8 cellular contexts compared by ENCODE assay signal in genomic region chr13:94602467-94602866, GRCh38. TPM values are rescaled to one million over a fixed set of nuclear protein-coding genes. Genes with fewer than 3 reads are reported as not detected.
DNase-seq lines count a peak whose midpoint lies in the region; ATAC-seq, FAIRE-seq and TF ChIP-seq lines count a peak whose summit lies in the region.

No MANE protein-coding gene starts in this region.

- no peak overlapping the region for H3K27ac Mint-ChIP-seq in astrocyte (ENCODE audit: unreplicated experiment)

- H3K9ac ChIP-seq in astrocyte (ENCODE audit: low read length) (peak overlapping the region; percentile 88), mesenchymal stem cell (ENCODE audit: low read length) (peak overlapping the region; percentile 93)

- H3K4ac ChIP-seq in mesenchymal stem cell (ENCODE audit: low read depth in 1 of 2, low read length in 2 of 2), result no peak overlapping the region

- 48 to 51% methylated on average over 1 of the region's 1 CpG for WGBS in heart right ventricle, 2 donors
- 20% methylated on average over 1 of the region's 1 CpG for WGBS in mesenchymal stem cell
- WGBS in aorta, 2 donors, result 17 to 24% methylated on average over 1 of the region's 1 CpG

- H2BK12ac ChIP-seq in mesenchymal stem cell (ENCODE audit: low read length in 2 of 2), result no peak overlapping the region

- H3K4me3 ChIP-seq in heart right ventricle (peak overlapping the region; percentile 73 to 99 (median 93)), astrocyte (ENCODE audit: insufficient read depth, low read depth, low read length) (peak overlapping the region; percentile 91), mesenchymal stem cell (ENCODE audit: insufficient read depth in 1 of 2, low read depth in 1 of 2, low read length in 2 of 2) (peak overlapping the region; percentile 96 to 99), aorta (ENCODE audit: low read length in 2 of 2) (peak overlapping the region; percentile 36 to 86)

- H2BK5ac ChIP-seq in mesenchymal stem cell (ENCODE audit: low read depth, low read length, poor library complexity, severe bottlenecking), result no peak overlapping the region

- peaks cover 14% of the 10 kb centered on the region for H3K79me1 ChIP-seq in mesenchymal stem cell (replicated peaks; ENCODE audit: low read length, poor library complexity, severe bottlenecking)

- H3K4me2 ChIP-seq in astrocyte (ENCODE audit: low read length) (peak overlapping the region; percentile 88), mesenchymal stem cell (ENCODE audit: low read length, poor library complexity, severe bottlenecking) (peak overlapping the region; percentile 91)

- H2BK120ac ChIP-seq in mesenchymal stem cell (ENCODE audit: low read depth, low read length), result no peak overlapping the region

- H3K36me3 ChIP-seq in heart right ventricle (peaks cover 0 to 26% (median 0%) of the 10 kb centered on the region in 9 donors), astrocyte (ENCODE audit: insufficient read depth, low read length) (peaks cover 18% of the 10 kb centered on the region), mesenchymal stem cell (ENCODE audit: control insufficient read depth in 1 of 2, insufficient read depth in 2 of 2, low read depth in 1 of 2, low read length in 2 of 2) (peaks cover 0 to 22% of the 10 kb centered on the region in 2 experiments), aorta (ENCODE audit: control insufficient read depth in 1 of 2, insufficient read depth in 2 of 2, low read length in 1 of 2) (no peaks in the 10 kb centered on the region)

- H2AFZ ChIP-seq in astrocyte (ENCODE audit: low read depth, low read length), result peak overlapping the region; percentile 83
- H2AFZ ChIP-seq in mesenchymal stem cell (ENCODE audit: low read depth, low read length), result no peak overlapping the region

- H3K4me3 Mint-ChIP-seq in astrocyte (ENCODE audit: unreplicated experiment), result peak overlapping the region; percentile 91

- no peaks in the 10 kb centered on the region for H3K27me3 Mint-ChIP-seq in astrocyte (ENCODE audit: low read depth, unreplicated experiment)

- H3K27ac ChIP-seq in heart right ventricle, result peak overlapping the region in 8 of 10 donors; percentile 74 to 89 (median 82)
- H3K27ac ChIP-seq in astrocyte (ENCODE audit: low read depth, low read length), result peak overlapping the region; percentile 77
- no peak overlapping the region for H3K27ac ChIP-seq in mesenchymal stem cell (ENCODE audit: low read length, poor library complexity, severe bottlenecking)
- no peak overlapping the region for H3K27ac ChIP-seq in aorta (ENCODE audit: low read depth in 1 of 2, low read length in 2 of 2)

- FAIRE-seq in astrocyte (lab: Jason Lieb, UNC), result peak; percentile 71

- TF ChIP-seq CTCF in heart right ventricle (IDR thresholded peaks at IDR 0.05), result no peak
- TF ChIP-seq CTCF in astrocyte (IDR thresholded peaks at IDR 0.05; ENCODE audit: insufficient read depth, low read depth, low read length), result no peak

- no peak for DNase-seq in heart right ventricle
- DNase-seq in Right ventricle myocardium superior, result no peak
- DNase-seq in astrocyte (ENCODE audit: low read depth), result no peak
- no peak for DNase-seq in mesenchymal stem cell
- no peak for DNase-seq in aorta
- no peak for DNase-seq in NCI-H1436 (lab: John Stamatoyannopoulos, UW)
- DNase-seq in activated CD4-positive, alpha-beta T cell treated with anti-CD3 and anti-CD28 coated beads, Interleukin-2, amount 50 U/mL, for 4 hours, result no peak
- no peak for DNase-seq in activated effector memory CD4-positive, alpha-beta T cell treated with Interleukin-2 at 50 U/mL for 16 hours

- no peak overlapping the region for H4K8ac ChIP-seq in mesenchymal stem cell (ENCODE audit: low read length)

- H3K18ac ChIP-seq in mesenchymal stem cell (ENCODE audit: low read depth in 1 of 2, low read length in 2 of 2), result no peak overlapping the region

- peaks cover 4% of the 10 kb centered on the region for H3K9me3 Mint-ChIP-seq in astrocyte (ENCODE audit: unreplicated experiment)

- intact Hi-C loops in heart right ventricle (cut with DNase I), result loop anchor here in 1 of 10 donors (2.0 kb wide), 1 partner anchor 54 kb away; no protein-coding TSS in a partner anchor
- intact Hi-C loops in Right ventricle myocardium superior (cut with DNase I), result no loop called here
- intact Hi-C loops in aorta (cut with DNase I), result no loop called here

- H3K23ac ChIP-seq in mesenchymal stem cell (ENCODE audit: low read length in 2 of 2), result peak overlapping the region in 1 of 2 experiments; percentile 79

- H3K27me3 ChIP-seq in heart right ventricle (no peaks in the 10 kb centered on the region), astrocyte (ENCODE audit: insufficient read depth, low read length) (no peaks in the 10 kb centered on the region), mesenchymal stem cell (ENCODE audit: control insufficient read depth in 1 of 2, insufficient read depth in 1 of 2, low read length in 2 of 2) (no peaks in the 10 kb centered on the region), aorta (ENCODE audit: control insufficient read depth in 1 of 2, insufficient read depth in 2 of 2, low read length in 1 of 2) (no peaks in the 10 kb centered on the region)

- H3K36me3 Mint-ChIP-seq in astrocyte (ENCODE audit: low read depth, unreplicated experiment), result peaks cover 7% of the 10 kb centered on the region

- no peak overlapping the region for H3K14ac ChIP-seq in mesenchymal stem cell (ENCODE audit: low read length in 2 of 2)

- peaks cover 48% of the 10 kb centered on the region for H3K79me2 ChIP-seq in astrocyte (ENCODE audit: insufficient read depth, low read length)

- no peak overlapping the region for H2BK15ac ChIP-seq in mesenchymal stem cell (ENCODE audit: low read depth, poor library complexity, severe bottlenecking)

- ATAC-seq in heart right ventricle (no peak), Right ventricle myocardium superior (ENCODE audit: poor library complexity) (no peak), aorta (ENCODE audit: low FRiP score) (no peak)

- no peak overlapping the region for H2AK5ac ChIP-seq in mesenchymal stem cell (ENCODE audit: low read length, severe bottlenecking)

- H3K4me1 Mint-ChIP-seq in astrocyte (ENCODE audit: low read depth, unreplicated experiment), result peaks cover 1% of the 10 kb centered on the region

- H3K9me3 ChIP-seq in heart right ventricle, result no peaks in the 10 kb centered on the region
- H3K9me3 ChIP-seq in astrocyte (ENCODE audit: insufficient read depth, low read depth, low read length), result no peaks in the 10 kb centered on the region
- no peaks in the 10 kb centered on the region for H3K9me3 ChIP-seq in mesenchymal stem cell (ENCODE audit: control insufficient read depth, low read length)
- H3K9me3 ChIP-seq in aorta (ENCODE audit: control insufficient read depth, low read length), result no peaks in the 10 kb centered on the region

- no peak overlapping the region for H4K91ac ChIP-seq in mesenchymal stem cell (ENCODE audit: low read length)

- peaks cover 8% of the 10 kb centered on the region for H4K20me1 ChIP-seq in astrocyte (ENCODE audit: insufficient read depth, low read length)

- H3K4me1 ChIP-seq in heart right ventricle (peaks cover 0 to 14% (median 9%) of the 10 kb centered on the region in 9 donors), astrocyte (ENCODE audit: insufficient read depth, low read length) (peaks cover 3% of the 10 kb centered on the region), mesenchymal stem cell (ENCODE audit: control insufficient read depth, insufficient read depth, low read depth, low read length) (no peaks in the 10 kb centered on the region), aorta (ENCODE audit: control insufficient read depth in 1 of 2, insufficient read depth in 2 of 2, low read length in 2 of 2) (no peaks in the 10 kb centered on the region)

RNA-seq across cellular contexts. Expression of gene GPR180, which starts 0.8 kb away (rescaled TPM):
- 1 to 10 TPM; 2.1 to 5.2 (median 3.2) TPM for total RNA-seq in heart right ventricle
- 1 to 10 TPM; 1.5 TPM for polyA plus RNA-seq in heart right ventricle
- total RNA-seq in Right ventricle myocardium superior, result 5.5 TPM
- total RNA-seq in astrocyte, result 10.0 and 10.5 TPM in 2 replicates
- 9.6 TPM for polyA plus RNA-seq in mesenchymal stem cell (2013, experiment 1 of 2)
- polyA plus RNA-seq in mesenchymal stem cell (2013, experiment 2 of 2), result 10.2 TPM
- 1 to 10 TPM; 5.3 to 6.6 TPM for total RNA-seq in aorta
- 1 to 10 TPM; 2.0 to 2.6 TPM for polyA plus RNA-seq in aorta

RNA-seq across cellular contexts. Expression of gene TGDS, which starts 6.5 kb away (rescaled TPM):
- total RNA-seq in heart right ventricle (1 to 10 TPM; 3.3 to 5.8 (median 4.5) TPM), Right ventricle myocardium superior (4.5 TPM), astrocyte (11.5 and 11.7 TPM in 2 replicates), aorta (10 to 100 TPM in 1 of 2 donors, 1 to 10 TPM in 1; 8.9 to 10.4 TPM)
- polyA plus RNA-seq in heart right ventricle (1 to 10 TPM; 3.8 to 7.3 TPM), aorta (1 to 10 TPM; 8.4 to 8.8 TPM)
- polyA plus RNA-seq in mesenchymal stem cell (2013, experiment 1 of 2), result 8.7 TPM
- polyA plus RNA-seq in mesenchymal stem cell (2013, experiment 2 of 2), result 9.3 TPM

Comparison
In these comparisons a context has a peak if more than half of its experiments do, and no peak if none do; other contexts are left out.
1. H3K27ac ChIP-seq: peak in heart right ventricle (8 of 10) and astrocyte (single experiment); none in mesenchymal stem cell (single experiment) and aorta (0 of 2).
2. Peak in every context shown above with its lines, with median percentiles within 50 percentile points of each other: H3K4me3 ChIP-seq.